ENCODE assay signal across 8 cellular contexts in genomic region chr1:53237638-53238037, GRCh38. TPM values are rescaled to one million over a fixed set of nuclear protein-coding genes. Genes with fewer than 3 reads are reported as not detected.
DNase-seq lines count a peak whose midpoint lies in the region; ATAC-seq lines count a peak whose summit lies in the region.

No MANE protein-coding gene starts in this region.

- no peaks in the 10 kb centered on the region for H3K9me3 Mint-ChIP-seq in activated CD4-positive, alpha-beta memory T cell treated with anti-CD3 and anti-CD28 coated beads for 36 hours

- H3K4me3 ChIP-seq in iPS-18a (ENCODE audit: low read length) (peak overlapping the region; percentile 98), stomach smooth muscle (ENCODE audit: low read length in 2 of 2) (peak overlapping the region; percentile 94 to 100)

- H3K27me3 ChIP-seq in iPS-18a (ENCODE audit: control insufficient read depth, insufficient read depth, low read length): no peaks in the 10 kb centered on the region
- no peaks in the 10 kb centered on the region for H3K27me3 ChIP-seq in stomach smooth muscle (ENCODE audit: control insufficient read depth in 1 of 2, insufficient read depth in 2 of 2, low read length in 2 of 2)

- peaks cover 26% of the 10 kb centered on the region for H3K4me1 Mint-ChIP-seq in activated CD4-positive, alpha-beta memory T cell treated with anti-CD3 and anti-CD28 coated beads for 36 hours (ENCODE audit: low read depth)

- peak overlapping the region; percentile 85 for H3K27ac Mint-ChIP-seq in activated CD4-positive, alpha-beta memory T cell treated with anti-CD3 and anti-CD28 coated beads for 36 hours

- intact Hi-C loops in activated CD4-positive, alpha-beta memory T cell treated with anti-CD3 and anti-CD28 coated beads for 36 hours (cut with micrococcal nuclease): loop anchor here (1.0 to 2.0 kb wide), 4 partner anchors 17 to 89 kb away; partner anchors contain the start of genes CPT2 and CZIB

- POLR2A ChIA-PET in activated CD4-positive, alpha-beta memory T cell treated with anti-CD3 and anti-CD28 coated beads for 36 hours (lab: Charles Lee): interaction anchor here (1.1 to 1.3 kb wide), 2 partner anchors 18 to 176 kb away, joined by 3 read pairs; no protein-coding TSS in a partner anchor

- DNase-seq in NCI-H82 (lab: John Stamatoyannopoulos, UW): peak; percentile 40
- no peak for DNase-seq in NCI-H82 treated with DMSO at 0.1 percent for 48 hours (lab: John Stamatoyannopoulos, UW; ENCODE audit: unreplicated experiment)
- no peak for DNase-seq in activated CD4-positive, alpha-beta memory T cell treated with anti-CD3 and anti-CD28 coated beads for 36 hours
- no peak for DNase-seq in H4 (ENCODE audit: low spot score)
- DNase-seq in activated effector memory CD4-positive, alpha-beta T cell treated with Interleukin-2 at 50 U/mL for 16 hours: no peak

- peaks cover 24% of the 10 kb centered on the region for H3K36me3 Mint-ChIP-seq in activated CD4-positive, alpha-beta memory T cell treated with anti-CD3 and anti-CD28 coated beads for 36 hours

- H3K36me3 ChIP-seq in iPS-18a (ENCODE audit: control insufficient read depth, low read depth, low read length): peaks cover 21% of the 10 kb centered on the region
- peaks cover 19 to 30% of the 10 kb centered on the region in 2 donors for H3K36me3 ChIP-seq in stomach smooth muscle (ENCODE audit: control insufficient read depth in 2 of 2, insufficient read depth in 2 of 2, low read length in 2 of 2)

- no peak overlapping the region for H3K27ac ChIP-seq in iPS-18a (ENCODE audit: low read length)
- H3K27ac ChIP-seq in stomach smooth muscle (ENCODE audit: low read length): no peak overlapping the region

- CTCF ChIA-PET in activated CD4-positive, alpha-beta memory T cell treated with anti-CD3 and anti-CD28 coated beads for 36 hours (lab: Charles Lee): interaction anchor here (1.1 kb wide), 1 partner anchor 156 kb away, joined by 4 read pairs; no protein-coding TSS in a partner anchor

- ATAC-seq in GM21367 (IDR thresholded peaks at IDR 0.05; ENCODE audit: unreplicated experiment): no peak

- H3K9me3 ChIP-seq in iPS-18a (ENCODE audit: control insufficient read depth, low read depth, low read length) (no peaks in the 10 kb centered on the region), stomach smooth muscle (ENCODE audit: control insufficient read depth in 2 of 2, low read length in 2 of 2) (no peaks in the 10 kb centered on the region)

- peak overlapping the region; percentile 97 for H3K4me3 Mint-ChIP-seq in activated CD4-positive, alpha-beta memory T cell treated with anti-CD3 and anti-CD28 coated beads for 36 hours

- no peaks in the 10 kb centered on the region for H3K27me3 Mint-ChIP-seq in activated CD4-positive, alpha-beta memory T cell treated with anti-CD3 and anti-CD28 coated beads for 36 hours

- H3K9ac ChIP-seq in iPS-18a (ENCODE audit: low read length) (peak overlapping the region; percentile 81), stomach smooth muscle (ENCODE audit: low read length in 2 of 2) (peak overlapping the region; percentile 89 to 97)

- H3K4me1 ChIP-seq in iPS-18a (ENCODE audit: control insufficient read depth, low read depth, low read length): no peaks in the 10 kb centered on the region
- peaks cover 24% of the 10 kb centered on the region for H3K4me1 ChIP-seq in stomach smooth muscle (ENCODE audit: control insufficient read depth, insufficient read depth, low read length)

RNA-seq across cellular contexts. Expression of gene MAGOH, which starts 0.7 kb away (rescaled TPM):
- 10 to 100 TPM; 85.7 to 89.5 TPM for total RNA-seq in activated CD4-positive, alpha-beta memory T cell treated with anti-CD3 and anti-CD28 coated beads for 36 hours
- 51.0 and 80.6 TPM in 2 replicates for total RNA-seq in H4 (2014; rRNA removed; shearing (Covaris generic))

RNA-seq across cellular contexts. Expression of gene CZIB, which starts 17.2 kb away (rescaled TPM):
- total RNA-seq in activated CD4-positive, alpha-beta memory T cell treated with anti-CD3 and anti-CD28 coated beads for 36 hours: 10 to 100 TPM; 34.0 to 37.4 TPM
- 86.8 and 87.1 TPM in 2 replicates for total RNA-seq in H4 (2014; rRNA removed; shearing (Covaris generic))

RNA-seq across cellular contexts. Expression of gene CPT2, which starts 41.0 kb away (rescaled TPM):
- total RNA-seq in activated CD4-positive, alpha-beta memory T cell treated with anti-CD3 and anti-CD28 coated beads for 36 hours: 10 to 100 TPM; 19.6 to 20.7 TPM
- total RNA-seq in H4 (2014; rRNA removed; shearing (Covaris generic)): 23.3 and 30.6 TPM in 2 replicates
